Comparison of ENCODE assay signal across 1 cellular context in the genomic region with DNA sequence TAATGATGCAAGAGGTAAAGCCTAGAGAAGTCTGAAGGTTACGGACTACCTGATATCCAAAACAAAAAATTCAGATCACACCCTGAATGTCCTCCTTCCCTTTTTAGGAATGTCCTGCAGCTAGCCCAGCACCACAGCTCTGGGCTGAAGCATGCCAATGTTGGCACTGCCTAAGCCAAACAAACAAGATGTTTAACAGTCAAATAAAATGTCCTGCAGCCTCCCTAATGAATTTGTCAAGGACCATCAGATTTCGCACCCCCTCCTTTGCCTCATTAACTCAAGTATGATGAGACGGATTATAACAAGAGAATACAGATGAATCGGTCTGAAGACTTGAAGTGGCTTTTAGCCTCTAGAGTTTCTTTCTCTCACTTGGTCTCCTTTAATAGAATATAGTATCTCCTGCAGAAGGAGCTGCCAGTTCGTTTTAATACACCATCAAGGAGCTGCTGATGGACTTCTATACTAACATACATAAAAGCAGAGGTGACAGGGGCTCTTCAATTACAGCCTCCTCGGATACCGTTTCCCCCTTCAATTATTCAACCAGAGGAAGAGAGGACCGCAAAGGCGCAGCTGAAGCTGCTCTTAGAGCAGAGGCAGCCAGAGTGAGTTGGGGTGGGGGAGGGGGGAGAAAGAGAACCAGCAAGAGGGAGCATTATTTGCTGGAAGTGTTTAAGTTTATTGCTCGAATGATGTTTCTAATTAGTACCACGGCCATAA.
TF ChIP-seq lines count a peak whose summit lies in the region.

No MANE protein-coding gene starts in this region.

TF ChIP-seq in HEK293T, 16 proteins besides CTCF, POLR2A, EP300 and RAD21 (continued from another document):
- TF ChIP-seq PKNOX1 (IDR thresholded peaks at IDR 0.05) (no peak), L3MBTL2 (conservative IDR thresholded peaks at IDR 0.05) (no peak)
